Comparison of ENCODE assay signal across 32 cellular contexts in the genomic region with DNA sequence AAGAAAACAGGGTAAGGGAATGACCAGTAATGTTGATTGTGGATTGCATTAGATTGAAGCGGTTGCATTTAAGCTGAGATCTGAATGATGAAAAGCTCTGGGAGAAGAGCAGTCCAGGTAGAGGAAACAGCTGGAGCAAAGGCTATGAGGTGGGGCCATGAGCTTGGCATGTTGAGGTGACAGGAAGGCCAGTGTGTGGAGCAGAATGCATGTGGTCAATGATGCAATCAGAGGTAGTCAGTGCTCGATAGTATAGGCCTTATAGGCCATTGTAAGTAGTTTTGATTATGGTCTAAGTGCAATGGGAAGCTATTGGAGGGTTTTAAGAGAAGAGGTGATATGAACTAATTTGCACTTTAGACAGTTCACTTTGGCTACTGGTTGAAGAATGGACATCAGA.
DNase-seq lines count a peak whose midpoint lies in the region; ATAC-seq, FAIRE-seq and TF ChIP-seq lines count a peak whose summit lies in the region.
"Had no signal": no experiment of that assay in that cellular context is flagged by ENCODE, and none has a peak within 500 bp of the region (broad histone marks: within the 10 kb centered on the region; RNA-seq: fewer than 3 reads in every experiment).

No MANE protein-coding gene starts in this region.

- H2AFZ ChIP-seq in osteoblast (ENCODE audit: low read length) = no peak overlapping the region

- H3K27me3 Mint-ChIP-seq in CD14-positive monocyte (ENCODE audit: low read depth in 3 of 3) = no peaks in the 10 kb centered on the region
- H3K27me3 Mint-ChIP-seq in activated T-cell treated with anti-CD3 and anti-CD28 coated beads, Interleukin-2, amount 50 U/mL, for 72 hours (ENCODE audit: low read depth) = no peaks in the 10 kb centered on the region
- H3K27me3 Mint-ChIP-seq: activated naive CD8-positive, alpha-beta T cell had no signal

- H3K36me3 ChIP-seq in bronchial epithelial cell (ENCODE audit: control insufficient read depth, insufficient read depth, low read length) = peaks cover 1% of the 10 kb centered on the region
- no peaks in the 10 kb centered on the region for H3K36me3 ChIP-seq in osteoblast (ENCODE audit: insufficient read depth, low read length)
- H3K36me3 ChIP-seq: BE2C, cardiac muscle cell, WERI-Rb-1 had no signal

- intact Hi-C loops in CD14-positive monocyte (cut with micrococcal nuclease) = no loop called here

- FAIRE-seq in GM18507 (lab: Jason Lieb, UNC) = peak; percentile 24
- FAIRE-seq in bronchial epithelial cell (lab: Jason Lieb, UNC) = no peak
- FAIRE-seq: colon, endothelial cell of umbilical vein, small intestine had no signal

- H3K9me3 ChIP-seq in osteoblast (ENCODE audit: low read depth, low read length) = no peaks in the 10 kb centered on the region
- H3K9me3 ChIP-seq: ascending aorta, BE2C, lower lobe of right lung, SK-N-SH, suprapubic skin, upper lobe of left lung had no signal

- peaks cover 11% of the 10 kb centered on the region for H3K4me1 ChIP-seq in osteoblast (ENCODE audit: insufficient read depth, low read length)
- H3K4me1 ChIP-seq: ascending aorta, lower lobe of right lung, upper lobe of left lung had no signal

- H3K27ac Mint-ChIP-seq in CD14-positive monocyte = peak overlapping the region in 4 of 7 donors; percentile 12 to 68 (median 52)
- H3K27ac Mint-ChIP-seq in activated T-cell treated with anti-CD3 and anti-CD28 coated beads, Interleukin-2, amount 50 U/mL, for 72 hours = no peak overlapping the region
- H3K27ac Mint-ChIP-seq: activated naive CD8-positive, alpha-beta T cell had no signal

- TF ChIP-seq CTCF in CD14-positive monocyte (IDR thresholded peaks at IDR 0.05) (no peak), NB4 (IDR thresholded peaks at IDR 0.05; ENCODE audit: low read depth, low read length) (no peak), bronchial epithelial cell (IDR thresholded peaks at IDR 0.05; ENCODE audit: insufficient read depth, low read length, severe bottlenecking) (no peak), osteoblast (IDR thresholded peaks at IDR 0.05; ENCODE audit: extremely low read depth, low read depth, low read length) (no peak)

- peaks cover 5% of the 10 kb centered on the region for H3K4me1 Mint-ChIP-seq in CD14-positive monocyte
- H3K4me1 Mint-ChIP-seq in activated T-cell treated with anti-CD3 and anti-CD28 coated beads, Interleukin-2, amount 50 U/mL, for 72 hours (ENCODE audit: low read depth) = peaks cover 50% of the 10 kb centered on the region

- H3K9me3 Mint-ChIP-seq in CD14-positive monocyte = no peaks in the 10 kb centered on the region
- H3K9me3 Mint-ChIP-seq in activated T-cell treated with anti-CD3 and anti-CD28 coated beads, Interleukin-2, amount 50 U/mL, for 72 hours = peaks cover 0 to 3% of the 10 kb centered on the region in 2 donors
- H3K9me3 Mint-ChIP-seq: CD8-positive, alpha-beta memory T cell; nephron had no signal

- TF ChIP-seq POLR2A in NB4 (IDR thresholded peaks at IDR 0.05; ENCODE audit: extremely low read depth, insufficient read length) = no peak

- no peak overlapping the region for H3K4me2 ChIP-seq in osteoblast (ENCODE audit: insufficient read depth, low read length)
- H3K4me2 ChIP-seq: SK-N-SH had no signal

- no peak for ATAC-seq in activated T-cell treated with anti-CD3 and anti-CD28 coated beads, Interleukin-2, amount 50 U/mL, for 72 hours (replicated peaks in 1 of 2)
- ATAC-seq: lower lobe of right lung had no signal

- H3K4me3 Mint-ChIP-seq in CD14-positive monocyte = no peak overlapping the region
- H3K4me3 Mint-ChIP-seq in activated T-cell treated with anti-CD3 and anti-CD28 coated beads, Interleukin-2, amount 50 U/mL, for 72 hours = no peak overlapping the region
- H3K4me3 Mint-ChIP-seq: activated naive CD8-positive, alpha-beta T cell; CD8-positive, alpha-beta memory T cell; nephron had no signal

- no peak overlapping the region for H3K27ac ChIP-seq in osteoblast (ENCODE audit: low read depth, low read length)
- H3K27ac ChIP-seq: ascending aorta, cardiac muscle cell, lower lobe of right lung, suprapubic skin, upper lobe of left lung, WERI-Rb-1 had no signal

- H3K36me3 Mint-ChIP-seq in CD14-positive monocyte = peaks cover 86 to 95% of the 10 kb centered on the region in 2 donors
- H3K36me3 Mint-ChIP-seq in activated T-cell treated with anti-CD3 and anti-CD28 coated beads, Interleukin-2, amount 50 U/mL, for 72 hours (ENCODE audit: insufficient read depth in 2 of 2) = peaks cover 5 to 19% of the 10 kb centered on the region in 2 donors

- no peak overlapping the region for H3K4me3 ChIP-seq in NB4 (ENCODE audit: low read depth, low read length)
- H3K4me3 ChIP-seq in bronchial epithelial cell (ENCODE audit: low read depth, low read length) = no peak overlapping the region
- H3K4me3 ChIP-seq in osteoblast (ENCODE audit: insufficient read depth, low read length) = no peak overlapping the region
- H3K4me3 ChIP-seq: ascending aorta, cardiac muscle cell, lower lobe of right lung, suprapubic skin, upper lobe of left lung had no signal

- DNase-seq in CD14-positive monocyte (ENCODE audit: low spot score) (no peak), GM18507 (ENCODE audit: extremely low spot score, insufficient read length, low read depth) (no peak), NB4 (ENCODE audit: low read depth) (peak; percentile 37), bronchial epithelial cell (ENCODE audit: low read depth) (peak; percentile 36), osteoblast (ENCODE audit: insufficient read length, low spot score, missing footprints) (no peak), NCI-H526 treated with DMSO at 0.1 percent for 48 hours (lab: John Stamatoyannopoulos, UW) (no peak), SW 1271 (lab: John Stamatoyannopoulos, UW) (no peak)
- no peak for DNase-seq in activated T-cell treated with anti-CD3 and anti-CD28 coated beads, Interleukin-2, amount 50 U/mL, for 72 hours
- DNase-seq: activated CD4-positive, alpha-beta T cell treated with anti-CD3 and anti-CD28 coated beads for 48 hours; activated CD8-positive, alpha-beta memory T cell treated with anti-CD3 and anti-CD28 coated beads for 24 hours; activated effector memory CD4-positive, alpha-beta T cell treated with anti-CD3 and anti-CD28 coated beads, Interleukin-2, amount 50 U/mL, for 16 hours; activated T-cell treated with anti-CD3 and anti-CD28 coated beads for 4 hours; BE2C; CD8-positive, alpha-beta memory T cell; DMS153; hippocampal formation; lower lobe of right lung; NCI-H187; NCI-H2171 treated with DMSO at 0.1 percent for 48 hours; NCI-H510A; SK-N-SH; small intestine; stimulated activated naive CD4-positive, alpha-beta T cell treated with Interleukin-2 at 50 U/mL for 16 hours; upper lobe of left lung; WERI-Rb-1 had no signal

- no peaks in the 10 kb centered on the region for H4K20me1 ChIP-seq in osteoblast (ENCODE audit: insufficient read depth, low read length)

- H3K27me3 ChIP-seq in bronchial epithelial cell (ENCODE audit: control insufficient read depth, insufficient read depth, low read length) (no peaks in the 10 kb centered on the region), osteoblast (ENCODE audit: insufficient read depth, low read length) (no peaks in the 10 kb centered on the region)
- H3K27me3 ChIP-seq: ascending aorta, BE2C, cardiac muscle cell, suprapubic skin, upper lobe of left lung had no signal

- H3K79me2 ChIP-seq in osteoblast (ENCODE audit: insufficient read depth, low read length) = no peaks in the 10 kb centered on the region

Comparison
In these comparisons a context has a peak if more than half of its experiments do, and no peak if none do; other contexts are left out.
1. DNase-seq: peak in NB4 (single experiment) and bronchial epithelial cell (single experiment); none in CD14-positive monocyte (single experiment), GM18507 (single experiment), osteoblast (single experiment), NCI-H526 treated with DMSO at 0.1 percent for 48 hours (single experiment), SW 1271 (0 of 2) and activated T-cell treated with anti-CD3 and anti-CD28 coated beads, Interleukin-2, amount 50 U/mL, for 72 hours (0 of 2).